Comparison of ENCODE assay signal across 8 cellular contexts in the genomic region with DNA sequence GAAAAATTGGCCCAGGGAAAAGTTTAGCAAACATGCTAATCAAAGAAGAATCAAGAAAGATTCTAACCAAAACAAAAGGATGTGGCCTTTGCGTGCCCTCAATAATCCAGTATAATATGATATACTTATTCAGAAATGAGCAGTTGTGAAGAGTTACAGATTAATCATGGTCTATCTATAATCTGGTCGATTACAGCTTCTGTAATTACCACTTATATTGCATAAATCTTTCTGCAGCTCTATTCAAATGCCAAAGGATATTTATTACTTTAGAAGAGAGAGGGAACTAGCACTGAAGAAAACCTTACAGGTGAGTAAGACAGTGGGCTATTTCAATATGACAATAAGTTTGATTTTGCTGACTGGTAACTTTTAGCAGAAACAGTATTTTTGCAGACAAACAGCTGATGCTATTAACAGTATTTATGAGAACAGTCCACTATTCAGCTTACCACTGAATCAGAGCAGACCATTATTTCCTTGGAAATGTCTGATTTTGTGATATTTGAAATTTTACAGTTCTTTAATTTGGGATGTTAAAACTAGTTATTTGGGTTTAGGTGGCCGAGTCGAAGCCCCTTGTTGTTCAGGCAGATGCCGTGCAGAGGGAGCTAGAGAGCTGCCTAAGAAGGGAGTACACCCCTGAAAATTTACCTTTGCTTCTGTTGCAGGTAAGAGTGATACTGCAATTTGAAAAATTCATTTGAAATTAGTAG.
DNase-seq lines count a peak whose midpoint lies in the region; ATAC-seq and TF ChIP-seq lines count a peak whose summit lies in the region.

No MANE protein-coding gene starts in this region.

- H3K36me3 ChIP-seq in right lobe of liver, result no peaks in the 10 kb centered on the region

- peaks cover 12% of the 10 kb centered on the region for H3K9me3 Mint-ChIP-seq in central memory CD8-positive, alpha-beta T cell

- no peaks in the 10 kb centered on the region for H3K9me3 ChIP-seq in right lobe of liver

- TF ChIP-seq CTCF in right lobe of liver (IDR thresholded peaks at IDR 0.05), result peak; percentile 90 to 95 (median 94)

- no peak overlapping the region for H3K4me3 Mint-ChIP-seq in central memory CD8-positive, alpha-beta T cell

- ATAC-seq in central memory CD8-positive, alpha-beta T cell (replicated peaks; ENCODE audit: extremely low read depth, poor library complexity, severe bottlenecking), result no peak
- ATAC-seq in right lobe of liver, result peak; percentile 94 to 99 (median 94)
- no peak for ATAC-seq in GM19467 (IDR thresholded peaks at IDR 0.05; ENCODE audit: unreplicated experiment)

- no peaks in the 10 kb centered on the region for H3K36me3 Mint-ChIP-seq in central memory CD8-positive, alpha-beta T cell (ENCODE audit: insufficient read depth)

- H3K27me3 ChIP-seq in right lobe of liver, result no peaks in the 10 kb centered on the region

- H3K27me3 Mint-ChIP-seq in central memory CD8-positive, alpha-beta T cell, result peaks cover 46% of the 10 kb centered on the region

- WGBS in right lobe of liver (ENCODE audit: insufficient coverage, low coverage, low lambda C conversion rate, missing lambda C conversion rate), result 7% methylated on average over 5 of the region's 5 CpGs

- intact Hi-C loops in right lobe of liver (cut with DNase I), result loop anchor here (5.0 to 10.0 kb wide), 2 partner anchors 197 to 210 kb away; a partner anchor contains a TSS

- H3K4me3 ChIP-seq in right lobe of liver, result no peak overlapping the region

- H3K4me1 Mint-ChIP-seq in central memory CD8-positive, alpha-beta T cell, result no peaks in the 10 kb centered on the region

- no peaks in the 10 kb centered on the region for H3K4me1 ChIP-seq in right lobe of liver

- no peak overlapping the region for H3K27ac Mint-ChIP-seq in central memory CD8-positive, alpha-beta T cell (ENCODE audit: low read depth)

- no peak for TF ChIP-seq POLR2A in right lobe of liver (IDR thresholded peaks at IDR 0.05)

- peak; percentile 15 for DNase-seq in NCI-H510A treated with DMSO at 0.1 percent for 48 hours (lab: John Stamatoyannopoulos, UW)
- DNase-seq in NCI-H510A (lab: John Stamatoyannopoulos, UW), result no peak
- DNase-seq in NCI-H187 (lab: John Stamatoyannopoulos, UW), result peak; percentile 4 to 8
- peak; percentile 32 for DNase-seq in activated CD4-positive, CD25-positive, alpha-beta regulatory T cell treated with anti-CD3 and anti-CD28 coated beads, Interleukin-2, amount 50 U/mL, for 16 hours (ENCODE audit: low read depth, low spot score)
- peak; percentile 23 to 41 for DNase-seq in central memory CD8-positive, alpha-beta T cell (ENCODE audit: low spot score in 2 of 2)
- peak; percentile 49 to 62 (median 61) for DNase-seq in right lobe of liver
- peak in 2 of 3 donors; percentile 11 to 39 for DNase-seq in stimulated activated CD4-positive, alpha-beta T cell treated with anti-CD3 and anti-CD28 coated beads, TNF-alpha, amount 100 ng/mL, for 48 hours (ENCODE audit: low read depth in 3 of 3)

- no peak overlapping the region for H3K27ac ChIP-seq in right lobe of liver

Comparison
In these comparisons a context has a peak if more than half of its experiments do, and no peak if none do; other contexts are left out.
1. ATAC-seq: peak in right lobe of liver (4 of 4); none in central memory CD8-positive, alpha-beta T cell (single experiment) and GM19467 (single experiment).